In genomic region chr12:30010071-30011052, GRCh38 we compare ENCODE assay signal across 15 cellular contexts.
DNase-seq lines count a peak whose midpoint lies in the region; ATAC-seq and TF ChIP-seq lines count a peak whose summit lies in the region.
"Had no signal": no experiment of that assay in that cellular context is flagged by ENCODE, and none has a peak within 500 bp of the region (broad histone marks: within the 10 kb centered on the region; RNA-seq: fewer than 3 reads in every experiment).

No MANE protein-coding gene starts in this region.

- no peaks in the 10 kb centered on the region for H3K27me3 ChIP-seq in SK-N-SH (ENCODE audit: insufficient read depth)

- no peaks in the 10 kb centered on the region for H3K79me2 ChIP-seq in SK-N-SH (ENCODE audit: insufficient read depth)

- no peaks in the 10 kb centered on the region for H3K4me1 ChIP-seq in SK-N-SH (ENCODE audit: control insufficient read depth in 1 of 2, insufficient read depth in 2 of 2, low read depth in 1 of 2, low read length in 1 of 2)

- WGBS in SK-N-SH (ENCODE audit: low lambda C conversion rate): 62% methylated on average over 1 of the region's 1 CpG

- TF ChIP-seq EP300 in SK-N-SH (IDR thresholded peaks at IDR 0.05; ENCODE audit: borderline replicate concordance in 1 of 2, low read depth in 1 of 2, low read length in 1 of 2): no peak

- no peaks in the 10 kb centered on the region for H3K36me3 ChIP-seq in SK-N-SH (replicated peaks in 1 of 2; ENCODE audit: control insufficient read depth in 1 of 2, insufficient read depth in 2 of 2, low read length in 1 of 2)

- DNase-seq in SK-N-SH (no peak), astrocyte of the spinal cord (ENCODE audit: low read depth, low spot score) (peak; percentile 50), left kidney (ENCODE audit: low read depth, low spot score) (peak; percentile 44), stromal cell of bone marrow (ENCODE audit: low read depth) (peak; percentile 19), superior temporal gyrus (ENCODE audit: extremely low spot score) (no peak), hippocampal formation (lab: John Stamatoyannopoulos, UW) (no peak)
- DNase-seq in activated CD4-positive, CD25-positive, alpha-beta regulatory T cell (lab: John Stamatoyannopoulos, UW): no peak
- DNase-seq: CD4-positive, alpha-beta memory T cell; DMS79; H9; NCI-H187; NCI-H510A; NCI-H774 had no signal

- H3F3A ChIP-seq in SK-N-SH (replicated peaks; ENCODE audit: insufficient read depth): peaks cover 3% of the 10 kb centered on the region

- in situ Hi-C loops in astrocyte of the spinal cord (cut with HindIII; ENCODE audit: low sequenced_read_pairs): no loop called here

- no peak overlapping the region for H3K9ac ChIP-seq in SK-N-SH

- no peak overlapping the region for H3K4me2 ChIP-seq in SK-N-SH

- no peak overlapping the region for H2AFZ ChIP-seq in SK-N-SH (ENCODE audit: low read depth)

- no peak for TF ChIP-seq RAD21 in SK-N-SH (IDR thresholded peaks at IDR 0.05; ENCODE audit: low read length)

- TF ChIP-seq CTCF in SK-N-SH (IDR thresholded peaks at IDR 0.05) (no peak), astrocyte of the spinal cord (IDR thresholded peaks at IDR 0.05; ENCODE audit: low read depth, low read length) (no peak)

- POLR2A ChIA-PET in SK-N-SH (lab: Yijun Ruan, JAX): no interaction called here

- no peaks in the 10 kb centered on the region for H3K9me2 ChIP-seq in SK-N-SH

- no peak for ATAC-seq in SK-N-SH treated with all-trans-retinoic acid at 6 μM for 48 hours

- H4K20me1 ChIP-seq in SK-N-SH (ENCODE audit: insufficient read depth): no peaks in the 10 kb centered on the region

- H3K4me3 ChIP-seq in SK-N-SH (ENCODE audit: low read depth in 2 of 2, low read length in 1 of 2) (no peak overlapping the region), astrocyte of the spinal cord (ENCODE audit: low read depth, low read length) (no peak overlapping the region)

- CTCF ChIA-PET in SK-N-SH (lab: Yijun Ruan, JAX): interaction anchor here (1.4 kb wide), 1 partner anchor 490 kb away, joined by 3 read pairs; no protein-coding TSS in a partner anchor

- H3K9me3 ChIP-seq in SK-N-SH: no peaks in the 10 kb centered on the region

- H3K27ac ChIP-seq in SK-N-SH (ENCODE audit: low read depth in 2 of 2, low read length in 1 of 2): no peak overlapping the region
- H3K27ac ChIP-seq: 22Rv1 had no signal

TF ChIP-seq in SK-N-SH treated with all-trans-retinoic acid at 6 μM for 48 hours, 23 proteins besides CTCF, POLR2A, EP300 and RAD21:
- no peak for TF ChIP-seq ZFP30 (CRISPR knock-in tag; IDR thresholded peaks at IDR 0.05)
- TF ChIP-seq ISL1 (CRISPR knock-in tag; IDR thresholded peaks at IDR 0.05): peak; percentile 70

TF ChIP-seq in SK-N-SH, 30 proteins besides CTCF, POLR2A, EP300 and RAD21:
- no peak for TF ChIP-seq MEF2A (IDR thresholded peaks at IDR 0.05; ENCODE audit: borderline replicate concordance, low read depth)
- TF ChIP-seq NFIC (IDR thresholded peaks at IDR 0.05; ENCODE audit: borderline replicate concordance): no peak
- no peak for TF ChIP-seq TEAD4 (IDR thresholded peaks at IDR 0.05; ENCODE audit: borderline replicate concordance, insufficient read depth)
- no peak for TF ChIP-seq FOXM1 (IDR thresholded peaks at IDR 0.05; ENCODE audit: low read depth)
- TF ChIP-seq, protein P1, sequence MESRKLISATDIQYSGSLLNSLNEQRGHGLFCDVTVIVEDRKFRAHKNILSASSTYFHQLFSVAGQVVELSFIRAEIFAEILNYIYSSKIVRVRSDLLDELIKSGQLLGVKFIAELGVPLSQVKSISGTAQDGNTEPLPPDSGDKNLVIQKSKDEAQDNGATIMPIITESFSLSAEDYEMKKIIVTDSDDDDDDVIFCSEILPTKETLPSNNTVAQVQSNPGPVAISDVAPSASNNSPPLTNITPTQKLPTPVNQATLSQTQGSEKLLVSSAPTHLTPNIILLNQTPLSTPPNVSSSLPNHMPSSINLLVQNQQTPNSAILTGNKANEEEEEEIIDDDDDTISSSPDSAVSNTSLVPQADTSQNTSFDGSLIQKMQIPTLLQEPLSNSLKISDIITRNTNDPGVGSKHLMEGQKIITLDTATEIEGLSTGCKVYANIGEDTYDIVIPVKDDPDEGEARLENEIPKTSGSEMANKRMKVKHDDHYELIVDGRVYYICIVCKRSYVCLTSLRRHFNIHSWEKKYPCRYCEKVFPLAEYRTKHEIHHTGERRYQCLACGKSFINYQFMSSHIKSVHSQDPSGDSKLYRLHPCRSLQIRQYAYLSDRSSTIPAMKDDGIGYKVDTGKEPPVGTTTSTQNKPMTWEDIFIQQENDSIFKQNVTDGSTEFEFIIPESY (IDR thresholded peaks at IDR 0.05; ENCODE audit: borderline replicate concordance, low read depth): no peak
- TF ChIP-seq TAF1 (IDR thresholded peaks at IDR 0.05; ENCODE audit: borderline replicate concordance, low read depth, low read length): no peak
- no peak for TF ChIP-seq RXRA (IDR thresholded peaks at IDR 0.05; ENCODE audit: borderline replicate concordance, low read depth)
- TF ChIP-seq, protein P2, sequence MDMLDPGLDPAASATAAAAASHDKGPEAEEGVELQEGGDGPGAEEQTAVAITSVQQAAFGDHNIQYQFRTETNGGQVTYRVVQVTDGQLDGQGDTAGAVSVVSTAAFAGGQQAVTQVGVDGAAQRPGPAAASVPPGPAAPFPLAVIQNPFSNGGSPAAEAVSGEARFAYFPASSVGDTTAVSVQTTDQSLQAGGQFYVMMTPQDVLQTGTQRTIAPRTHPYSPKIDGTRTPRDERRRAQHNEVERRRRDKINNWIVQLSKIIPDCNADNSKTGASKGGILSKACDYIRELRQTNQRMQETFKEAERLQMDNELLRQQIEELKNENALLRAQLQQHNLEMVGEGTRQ (IDR thresholded peaks at IDR 0.05; ENCODE audit: borderline replicate concordance, low read depth, low read length): no peak
- no peak for TF ChIP-seq FOXJ3 (CRISPR knock-in tag; IDR thresholded peaks at IDR 0.05)
- no peak for TF ChIP-seq SMC3 (IDR thresholded peaks at IDR 0.05; ENCODE audit: low read depth, low read length)
- no peak for TF ChIP-seq FOSL2 (IDR thresholded peaks at IDR 0.05; ENCODE audit: borderline replicate concordance, low read depth)
- no peak for TF ChIP-seq REST (IDR thresholded peaks at IDR 0.05; ENCODE audit: low read depth, low read length)

Comparison
In these comparisons a context has a peak if more than half of its experiments do, and no peak if none do; other contexts are left out.
1. DNase-seq: peak in astrocyte of the spinal cord (single experiment), left kidney (single experiment) and stromal cell of bone marrow (single experiment); none in SK-N-SH (single experiment), activated CD4-positive, CD25-positive, alpha-beta regulatory T cell (0 of 4), superior temporal gyrus (single experiment) and hippocampal formation (0 of 2).